Comparison of ENCODE assay signal across 15 cellular contexts in the genomic region with DNA sequence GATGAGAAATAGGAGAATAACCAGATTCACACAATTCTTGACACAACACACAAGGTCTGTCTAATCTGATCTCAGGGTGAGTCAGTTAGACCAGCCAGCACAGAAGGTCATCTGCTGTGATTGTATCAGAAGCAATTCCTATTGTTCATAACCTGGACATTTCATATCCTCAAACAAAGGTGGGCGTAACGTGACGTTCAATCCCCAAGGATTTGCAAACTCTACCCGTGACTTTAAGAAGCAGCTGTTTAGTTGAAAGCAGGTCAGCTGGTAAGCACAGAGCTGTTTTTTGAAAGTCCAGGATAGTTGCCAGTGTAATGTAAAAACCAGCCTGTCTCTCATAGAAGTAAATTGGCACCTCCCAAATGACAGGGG.
A peak's percentile ranks its signal among the peaks of the same experiment; 100 is the strongest.
DNase-seq lines count a peak whose midpoint lies in the region; ATAC-seq and TF ChIP-seq lines count a peak whose summit lies in the region.
"Had no signal": no experiment of that assay in that cellular context is flagged by ENCODE, and none has a peak within 500 bp of the region (broad histone marks: within the 10 kb centered on the region; RNA-seq: fewer than 3 reads in every experiment).

No MANE protein-coding gene starts in this region.

- in situ Hi-C loops in GM13977 (cut with MboI; ENCODE audit: low pct_unique_long_range_greater_than_20kb, low sequenced_read_pairs, unreplicated experiment), result no loop called here

- peak; percentile 51 for ATAC-seq in SK-N-SH treated with all-trans-retinoic acid at 6 μM for 48 hours
- ATAC-seq in GM18505 (IDR thresholded peaks at IDR 0.05; ENCODE audit: unreplicated experiment), result no peak
- ATAC-seq: GM12878 had no signal

- H3K79me2 ChIP-seq in fibroblast of lung (ENCODE audit: control insufficient read depth, insufficient read depth, low read length), result no peaks in the 10 kb centered on the region

- no peaks in the 10 kb centered on the region for H3K27me3 ChIP-seq in fibroblast of lung (ENCODE audit: control insufficient read depth, insufficient read depth, low read length)
- H3K27me3 ChIP-seq: SJSA1, tibial artery had no signal

- no peaks in the 10 kb centered on the region for H3K4me1 ChIP-seq in fibroblast of lung (ENCODE audit: control insufficient read depth, extremely low read depth, insufficient read depth, low read length)
- H3K4me1 ChIP-seq: SJSA1, tibial artery had no signal

- H3K4me2 ChIP-seq in fibroblast of lung (ENCODE audit: extremely low read depth, insufficient read depth, low read length), result no peak overlapping the region

- no peak overlapping the region for H3K27ac ChIP-seq in fibroblast of lung (ENCODE audit: insufficient read depth, low read length)
- H3K27ac ChIP-seq: SJSA1, tibial artery had no signal

- no peak overlapping the region for H2AFZ ChIP-seq in fibroblast of lung (ENCODE audit: low read length)

- H3K4me3 ChIP-seq in fibroblast of lung (replicated peaks in 1 of 4; ENCODE audit: control extremely low read depth in 1 of 4, insufficient read depth in 1 of 4, low read depth in 3 of 4, low read length in 4 of 4), result no peak overlapping the region
- H3K4me3 ChIP-seq: GM12878, SJSA1, tibial artery had no signal

- TF ChIP-seq CTCF in fibroblast of lung (conservative IDR thresholded peaks at IDR 0.05 in 1 of 2, IDR thresholded peaks at IDR 0.05 in 1 of 2; ENCODE audit: low read depth in 1 of 2, low read length in 2 of 2) (no peak), GM13977 (IDR thresholded peaks at IDR 0.05; ENCODE audit: extremely low read depth, insufficient read depth, missing control alignments) (no peak)

- H3K9me3 ChIP-seq in fibroblast of lung (ENCODE audit: control insufficient read depth, insufficient read depth, low read depth, low read length), result no peaks in the 10 kb centered on the region
- H3K9me3 ChIP-seq: SJSA1, tibial artery had no signal

- no peaks in the 10 kb centered on the region for H4K20me1 ChIP-seq in fibroblast of lung (ENCODE audit: control insufficient read depth, extremely low read depth, insufficient read depth, low read length)

- H3K9ac ChIP-seq in fibroblast of lung (ENCODE audit: insufficient read depth, low read length), result no peak overlapping the region

- no peak for TF ChIP-seq POLR2A in GM18505 (IDR thresholded peaks at IDR 0.05; ENCODE audit: borderline replicate concordance, extremely low read depth, insufficient read depth, insufficient read length)

- DNase-seq in H4 (ENCODE audit: low spot score) (peak; percentile 29), fibroblast of lung (ENCODE audit: low read depth in 2 of 2) (peak; percentile 32 to 70), renal cortical epithelial cell (ENCODE audit: low read depth) (peak; percentile 25), NCI-H526 (lab: John Stamatoyannopoulos, UW) (no peak), middle frontal gyrus (ENCODE audit: extremely low spot score, low spot score) (no peak), GM13977 (ENCODE audit: low spot score) (no peak)
- DNase-seq: activated effector memory CD4-positive, alpha-beta T cell treated with anti-CD3 and anti-CD28 coated beads, Interleukin-2, amount 50 U/mL, for 16 hours; effector memory CD4-positive, alpha-beta T cell; islet precursor cell; stimulated activated CD4-positive, alpha-beta T cell treated with anti-CD3 and anti-CD28 coated beads, Interleukin-1b, Interleukin-23, amount 100 ng/mL, for 48 hours; tibial artery had no signal

- H3K36me3 ChIP-seq in fibroblast of lung (ENCODE audit: control insufficient read depth, insufficient read depth, low read length), result no peaks in the 10 kb centered on the region
- H3K36me3 ChIP-seq: SJSA1, tibial artery had no signal

TF ChIP-seq in SK-N-SH treated with all-trans-retinoic acid at 6 μM for 48 hours, 23 proteins besides CTCF, POLR2A, EP300 and RAD21:
- 0 out of 2 replicates have a peak, but pooled peaks have one; percentile 8 for TF ChIP-seq ISL1 (CRISPR knock-in tag; IDR thresholded peaks at IDR 0.05)
- TF ChIP-seq, protein P1, sequence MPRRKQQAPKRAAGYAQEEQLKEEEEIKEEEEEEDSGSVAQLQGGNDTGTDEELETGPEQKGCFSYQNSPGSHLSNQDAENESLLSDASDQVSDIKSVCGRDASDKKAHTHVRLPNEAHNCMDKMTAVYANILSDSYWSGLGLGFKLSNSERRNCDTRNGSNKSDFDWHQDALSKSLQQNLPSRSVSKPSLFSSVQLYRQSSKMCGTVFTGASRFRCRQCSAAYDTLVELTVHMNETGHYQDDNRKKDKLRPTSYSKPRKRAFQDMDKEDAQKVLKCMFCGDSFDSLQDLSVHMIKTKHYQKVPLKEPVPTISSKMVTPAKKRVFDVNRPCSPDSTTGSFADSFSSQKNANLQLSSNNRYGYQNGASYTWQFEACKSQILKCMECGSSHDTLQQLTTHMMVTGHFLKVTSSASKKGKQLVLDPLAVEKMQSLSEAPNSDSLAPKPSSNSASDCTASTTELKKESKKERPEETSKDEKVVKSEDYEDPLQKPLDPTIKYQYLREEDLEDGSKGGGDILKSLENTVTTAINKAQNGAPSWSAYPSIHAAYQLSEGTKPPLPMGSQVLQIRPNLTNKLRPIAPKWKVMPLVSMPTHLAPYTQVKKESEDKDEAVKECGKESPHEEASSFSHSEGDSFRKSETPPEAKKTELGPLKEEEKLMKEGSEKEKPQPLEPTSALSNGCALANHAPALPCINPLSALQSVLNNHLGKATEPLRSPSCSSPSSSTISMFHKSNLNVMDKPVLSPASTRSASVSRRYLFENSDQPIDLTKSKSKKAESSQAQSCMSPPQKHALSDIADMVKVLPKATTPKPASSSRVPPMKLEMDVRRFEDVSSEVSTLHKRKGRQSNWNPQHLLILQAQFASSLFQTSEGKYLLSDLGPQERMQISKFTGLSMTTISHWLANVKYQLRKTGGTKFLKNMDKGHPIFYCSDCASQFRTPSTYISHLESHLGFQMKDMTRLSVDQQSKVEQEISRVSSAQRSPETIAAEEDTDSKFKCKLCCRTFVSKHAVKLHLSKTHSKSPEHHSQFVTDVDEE (CRISPR knock-in tag; IDR thresholded peaks at IDR 0.05), result no peak
- TF ChIP-seq TCF4 (CRISPR knock-in tag; IDR thresholded peaks at IDR 0.05; ENCODE audit: borderline replicate concordance), result peak; percentile 31; the same call in 1 of the 2 replicates

Comparison
In these comparisons a context has a peak if more than half of its experiments do, and no peak if none do; other contexts are left out.
1. DNase-seq: peak in H4 (single experiment), fibroblast of lung (2 of 2) and renal cortical epithelial cell (single experiment); none in NCI-H526 (0 of 2), middle frontal gyrus (single experiment) and GM13977 (single experiment).